Comparison of ENCODE assay signal across 8 cellular contexts in the genomic region with DNA sequence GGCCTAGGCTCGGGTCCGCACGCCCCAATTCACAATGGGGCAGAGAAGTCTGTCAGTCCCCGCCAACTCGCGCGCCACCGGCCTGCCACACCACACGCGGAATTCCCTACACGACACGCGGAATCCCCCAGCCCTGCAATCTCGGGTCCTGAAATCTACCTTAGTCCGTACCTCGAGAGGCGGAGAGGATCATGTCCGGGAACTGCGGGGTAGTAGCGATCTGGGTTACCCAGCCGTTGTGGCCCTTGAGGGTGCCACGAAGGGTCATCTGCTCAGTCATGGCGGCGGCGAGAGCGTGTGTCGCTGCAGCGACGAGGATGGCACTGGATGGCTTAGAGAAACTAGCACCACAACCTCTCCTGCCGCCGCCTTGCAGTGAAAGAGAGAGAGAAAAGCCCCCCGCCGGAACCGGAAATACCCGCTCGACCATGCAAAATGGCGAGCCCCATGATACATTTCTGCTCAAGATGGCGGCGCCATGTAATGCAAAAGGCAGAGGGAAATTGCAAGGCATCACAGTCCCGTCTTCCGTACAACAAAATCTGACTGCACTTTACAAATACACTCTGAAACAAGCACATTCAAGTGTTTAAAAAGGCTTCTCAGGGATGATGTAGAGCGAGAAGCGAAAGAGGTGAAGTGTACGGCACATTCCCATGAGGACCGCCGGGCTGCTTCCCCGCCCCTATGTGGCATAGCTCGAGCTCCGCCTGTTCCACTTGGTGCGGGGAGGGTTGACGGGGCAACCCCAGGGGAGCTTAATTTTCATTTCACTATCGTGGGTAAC. TPM values are rescaled to one million over a fixed set of nuclear protein-coding genes. Genes with fewer than 3 reads are reported as not detected.
DNase-seq lines count a peak whose midpoint lies in the region; ATAC-seq and TF ChIP-seq lines count a peak whose summit lies in the region.

TSS of gene RACK1 (minus strand) at position 386 of the 787 bp plus-strand sequence. CDS start at position 280, 106 bp downstream.

- peaks cover 58% of the 10 kb centered on the region for H3K4me1 Mint-ChIP-seq in activated T-cell treated with anti-CD3 and anti-CD28 coated beads, Interleukin-2, amount 50 U/mL, for 4 hours (ENCODE audit: low read depth)

- H3K27me3 Mint-ChIP-seq in activated T-cell treated with anti-CD3 and anti-CD28 coated beads, Interleukin-2, amount 50 U/mL, for 4 hours (ENCODE audit: low read depth), result no peaks in the 10 kb centered on the region

- H3K36me3 ChIP-seq in Karpas-422 (ENCODE audit: insufficient read depth, low read length) (peaks cover 35% of the 10 kb centered on the region), neuronal stem cell (replicated peaks in 1 of 2; ENCODE audit: control insufficient read depth in 2 of 2, insufficient read depth in 2 of 2, low read length in 2 of 2) (peaks cover 30 to 53% of the 10 kb centered on the region in 2 donors)

- peak within 1 kb of the TSS; percentile 90 for H3K23ac ChIP-seq in neuronal stem cell (ENCODE audit: low read depth, low read length, poor library complexity)

- H2BK120ac ChIP-seq in neuronal stem cell (ENCODE audit: low read depth, low read length), result peak within 1 kb of the TSS; percentile 56

- H2AFZ ChIP-seq in Karpas-422 (ENCODE audit: low read length), result no peak within 1 kb of the TSS
- peak within 1 kb of the TSS; percentile 86 for H2AFZ ChIP-seq in neuronal stem cell (ENCODE audit: low read length)

- peak; percentile 57 for ATAC-seq in GM21737 (IDR thresholded peaks at IDR 0.05; ENCODE audit: unreplicated experiment)
- ATAC-seq in activated T-cell treated with anti-CD3 and anti-CD28 coated beads, Interleukin-2, amount 50 U/mL, for 4 hours, result peak; percentile 69 to 75

- H2AK5ac ChIP-seq in neuronal stem cell (ENCODE audit: low read depth, low read length), result peak within 1 kb of the TSS; percentile 95

- no CpG with 5 or more reads among the region's 52 CpGs for WGBS in neuronal stem cell (ENCODE audit: extremely low coverage in 2 of 2, insufficient read length in 2 of 2, insufficient replicate concordance in 1 of 2), 2 donors

- H3K27ac ChIP-seq in Karpas-422 (ENCODE audit: low read length) (peak within 1 kb of the TSS; percentile 94), neuronal stem cell (replicated peaks; ENCODE audit: low read length) (peak within 1 kb of the TSS; percentile 99)

- H3K18ac ChIP-seq in neuronal stem cell (ENCODE audit: low read length), result peak within 1 kb of the TSS; percentile 98

- H3K27me3 ChIP-seq in Karpas-422 (ENCODE audit: low read length), result no peaks in the 10 kb centered on the region
- H3K27me3 ChIP-seq in neuronal stem cell (ENCODE audit: control insufficient read depth in 3 of 3, insufficient read depth in 3 of 3, low read depth in 1 of 3, low read length in 3 of 3), result no peaks in the 10 kb centered on the region

- H3K4me3 Mint-ChIP-seq in activated T-cell treated with anti-CD3 and anti-CD28 coated beads, Interleukin-2, amount 50 U/mL, for 4 hours, result peak within 1 kb of the TSS; percentile 99

- peaks cover 38% of the 10 kb centered on the region for H3K36me3 Mint-ChIP-seq in activated T-cell treated with anti-CD3 and anti-CD28 coated beads, Interleukin-2, amount 50 U/mL, for 4 hours (ENCODE audit: insufficient read depth)

- H3K4ac ChIP-seq in neuronal stem cell (ENCODE audit: low read length), result peak within 1 kb of the TSS; percentile 91

- peak within 1 kb of the TSS; percentile 88 for H3K4me3 ChIP-seq in Karpas-422 (ENCODE audit: low read length)
- peak within 1 kb of the TSS; percentile 94 for H3K4me3 ChIP-seq in fibroblast of the aortic adventitia (ENCODE audit: low read depth, low read length)
- peak within 1 kb of the TSS; percentile 96 to 98 for H3K4me3 ChIP-seq in neuronal stem cell (ENCODE audit: low read length in 2 of 2)

- H2BK5ac ChIP-seq in neuronal stem cell (ENCODE audit: low read length), result peak within 1 kb of the TSS; percentile 98

- peaks cover 35% of the 10 kb centered on the region for H4K20me1 ChIP-seq in Karpas-422 (ENCODE audit: insufficient read depth, low read depth, low read length)

- no peaks in the 10 kb centered on the region for H3K9me2 ChIP-seq in Karpas-422 (replicated peaks; ENCODE audit: insufficient read depth, low read length)

- H2BK15ac ChIP-seq in neuronal stem cell (ENCODE audit: low read length), result no peak within 1 kb of the TSS

- H3K9me3 Mint-ChIP-seq in activated T-cell treated with anti-CD3 and anti-CD28 coated beads, Interleukin-2, amount 50 U/mL, for 4 hours, result no peaks in the 10 kb centered on the region

- TF ChIP-seq CTCF in fibroblast of the aortic adventitia (IDR thresholded peaks at IDR 0.05; ENCODE audit: insufficient read depth, low read length), result no peak

- H2BK12ac ChIP-seq in neuronal stem cell (ENCODE audit: low read length), result no peak within 1 kb of the TSS

- peaks cover 54% of the 10 kb centered on the region for H3K4me1 ChIP-seq in Karpas-422 (ENCODE audit: low read length)
- peaks cover 19 to 22% of the 10 kb centered on the region in 2 donors for H3K4me1 ChIP-seq in neuronal stem cell (ENCODE audit: control insufficient read depth in 2 of 2, insufficient read depth in 1 of 2, low read depth in 1 of 2, low read length in 2 of 2)

- peaks cover 63% of the 10 kb centered on the region for H3K79me2 ChIP-seq in Karpas-422 (ENCODE audit: low read length)

- DNase-seq in D341Med (ENCODE audit: low spot score) (peak; percentile 83), Karpas-422 (peak; percentile 96), fibroblast of the aortic adventitia (ENCODE audit: low read depth) (peak; percentile 91), neuronal stem cell (ENCODE audit: low spot score) (peak; percentile 89), superior temporal gyrus (ENCODE audit: extremely low spot score) (peak; percentile 98), DMS79 (lab: John Stamatoyannopoulos, UW) (no peak)
- DNase-seq in activated T-cell treated with anti-CD3 and anti-CD28 coated beads, Interleukin-2, amount 50 U/mL, for 4 hours, result peak; percentile 86

- H3K9ac ChIP-seq in Karpas-422 (ENCODE audit: low read length) (peak within 1 kb of the TSS; percentile 93), neuronal stem cell (ENCODE audit: low read depth, low read length, poor library complexity) (peak within 1 kb of the TSS; percentile 96)

- peak within 1 kb of the TSS; percentile 97 for H4K8ac ChIP-seq in neuronal stem cell (ENCODE audit: low read depth, low read length)

- H3K4me2 ChIP-seq in Karpas-422 (ENCODE audit: low read depth, low read length, poor library complexity, severe bottlenecking) (peak within 1 kb of the TSS; percentile 85), neuronal stem cell (ENCODE audit: insufficient read depth, low read length, poor library complexity, severe bottlenecking) (peak within 1 kb of the TSS; percentile 77)

- peak within 1 kb of the TSS; percentile 98 for H3K14ac ChIP-seq in neuronal stem cell (ENCODE audit: low read length)

- H4K91ac ChIP-seq in neuronal stem cell (ENCODE audit: low read depth, low read length, poor library complexity), result peak within 1 kb of the TSS; percentile 41

- peaks cover 7% of the 10 kb centered on the region for H3K79me1 ChIP-seq in neuronal stem cell (ENCODE audit: low read depth, low read length)

- no peaks in the 10 kb centered on the region for H3K9me3 ChIP-seq in Karpas-422 (ENCODE audit: low read length)
- H3K9me3 ChIP-seq in neuronal stem cell (replicated peaks in 1 of 2; ENCODE audit: control insufficient read depth in 2 of 2, insufficient read depth in 1 of 2, low read depth in 1 of 2, low read length in 2 of 2), result no peaks in the 10 kb centered on the region

RNA-seq across cellular contexts. Expression of gene RACK1, which starts in this region (rescaled TPM):
- total RNA-seq in Karpas-422 (2014; rRNA removed; shearing (Covaris generic); ENCODE audit: low replicate concordance), result 7,026 and 7,196 TPM in 2 replicates
- total RNA-seq in activated T-cell treated with anti-CD3 and anti-CD28 coated beads, Interleukin-2, amount 50 U/mL, for 4 hours, result 1,000 to 10,000 TPM; 2,938 to 3,145 (median 2,972) TPM
- 2,117 and 4,931 TPM in 2 replicates for total RNA-seq in fibroblast of the aortic adventitia (ENCODE audit: low replicate concordance)
- polyA plus RNA-seq in neuronal stem cell (2013, experiment 1 of 2), result 3,697 TPM
- polyA plus RNA-seq in neuronal stem cell (2013, experiment 2 of 2), result 3,656 TPM
